9 cellular contexts compared by ENCODE assay signal in genomic region chr5:100903036-100903887, GRCh38. TPM values are rescaled to one million over a fixed set of nuclear protein-coding genes. Genes with fewer than 3 reads are reported as not detected.
A peak's percentile ranks its signal among the peaks of the same experiment; 100 is the strongest.
DNase-seq lines count a peak whose midpoint lies in the region; ATAC-seq and TF ChIP-seq lines count a peak whose summit lies in the region.
"Had no signal": no experiment of that assay in that cellular context is flagged by ENCODE, and none has a peak within 500 bp of the region (broad histone marks: within the 10 kb centered on the region; RNA-seq: fewer than 3 reads in every experiment).

Gene ST8SIA4 (minus strand): TSS chr5:100903282. CDS start chr5:100902955, 327 bp downstream.

- H3K9ac ChIP-seq in BLaER1 = peak within 1 kb of the TSS; percentile 91
- H3K9ac ChIP-seq in fibroblast of lung (ENCODE audit: insufficient read depth, low read length) = no peak within 1 kb of the TSS

- H3K36me3 Mint-ChIP-seq in activated T-cell treated with anti-CD3 and anti-CD28 coated beads, Interleukin-2, amount 50 U/mL, for 4 hours (ENCODE audit: insufficient read depth) = peaks cover 9% of the 10 kb centered on the region
- H3K36me3 Mint-ChIP-seq in naive thymus-derived CD8-positive, alpha-beta T cell = peaks cover 0 to 5% (median 0%) of the 10 kb centered on the region in 3 donors
- H3K36me3 Mint-ChIP-seq in stimulated activated memory B cell treated with anti-CD40 and anti-IgM and Interleukin-4, amounts not matched to agents 10 μg/mL and 1 μg/mL and 100 μg/mL, for 72 hours = peaks cover 14% of the 10 kb centered on the region

- peak within 1 kb of the TSS; percentile 87 to 98 (median 96) for H3K27ac Mint-ChIP-seq in naive thymus-derived CD8-positive, alpha-beta T cell
- H3K27ac Mint-ChIP-seq in stimulated activated memory B cell treated with anti-CD40 and anti-IgM and Interleukin-4, amounts not matched to agents 10 μg/mL and 1 μg/mL and 100 μg/mL, for 72 hours = peak within 1 kb of the TSS; percentile 97

- peaks cover 44% of the 10 kb centered on the region for H3K4me1 Mint-ChIP-seq in activated T-cell treated with anti-CD3 and anti-CD28 coated beads, Interleukin-2, amount 50 U/mL, for 4 hours (ENCODE audit: low read depth)
- peaks cover 32 to 59% (median 44%) of the 10 kb centered on the region in 4 donors for H3K4me1 Mint-ChIP-seq in naive thymus-derived CD8-positive, alpha-beta T cell
- peaks cover 51% of the 10 kb centered on the region for H3K4me1 Mint-ChIP-seq in stimulated activated memory B cell treated with anti-CD40 and anti-IgM and Interleukin-4, amounts not matched to agents 10 μg/mL and 1 μg/mL and 100 μg/mL, for 72 hours

- peak within 1 kb of the TSS; percentile 96; the same call in 1 of the 2 replicates for H2AFZ ChIP-seq in OCI-LY7 (ENCODE audit: low read length)
- H2AFZ ChIP-seq in fibroblast of lung (ENCODE audit: low read length) = no peak within 1 kb of the TSS

- CTCF ChIA-PET in OCI-LY7 (lab: Charles Lee; ENCODE audit: unreplicated experiment) = interaction anchor here (0.8 to 1.8 kb wide), 6 partner anchors 13 to 128 kb away, joined by 3 to 7 read pairs (median 4); no protein-coding TSS in a partner anchor

- no peaks in the 10 kb centered on the region for H3K36me3 ChIP-seq in BLaER1
- no peaks in the 10 kb centered on the region for H3K36me3 ChIP-seq in OCI-LY7 (ENCODE audit: insufficient read depth, low read length)
- no peaks in the 10 kb centered on the region for H3K36me3 ChIP-seq in fibroblast of lung (ENCODE audit: control insufficient read depth, insufficient read depth, low read length)

- H3K4me3 Mint-ChIP-seq in activated T-cell treated with anti-CD3 and anti-CD28 coated beads, Interleukin-2, amount 50 U/mL, for 4 hours = peak within 1 kb of the TSS; percentile 98
- H3K4me3 Mint-ChIP-seq in naive thymus-derived CD8-positive, alpha-beta T cell = peak within 1 kb of the TSS; percentile 85 to 100 (median 96)
- H3K4me3 Mint-ChIP-seq in stimulated activated memory B cell treated with anti-CD40 and anti-IgM and Interleukin-4, amounts not matched to agents 10 μg/mL and 1 μg/mL and 100 μg/mL, for 72 hours = peak within 1 kb of the TSS; percentile 98

- no peaks in the 10 kb centered on the region for H3K9me2 ChIP-seq in OCI-LY7 (ENCODE audit: insufficient read depth, low read length)

- intact Hi-C loops in OCI-LY7 (cut with micrococcal nuclease; ENCODE audit: unreplicated experiment) = loop anchor here (2.0 to 10.0 kb wide), 3 partner anchors 109 to 1978 kb away; partner anchors contain the start of gene CHD1

- H3K4me2 ChIP-seq in BLaER1 (peak within 1 kb of the TSS; percentile 95), OCI-LY7 (ENCODE audit: low read length) (peak within 1 kb of the TSS; percentile 100), fibroblast of lung (ENCODE audit: extremely low read depth, insufficient read depth, low read length) (peak within 1 kb of the TSS; percentile 63)

- no peaks in the 10 kb centered on the region for H3K9me3 Mint-ChIP-seq in activated T-cell treated with anti-CD3 and anti-CD28 coated beads, Interleukin-2, amount 50 U/mL, for 4 hours
- H3K9me3 Mint-ChIP-seq in naive thymus-derived CD8-positive, alpha-beta T cell = no peaks in the 10 kb centered on the region
- H3K9me3 Mint-ChIP-seq in stimulated activated memory B cell treated with anti-CD40 and anti-IgM and Interleukin-4, amounts not matched to agents 10 μg/mL and 1 μg/mL and 100 μg/mL, for 72 hours = no peaks in the 10 kb centered on the region

- DNase-seq in HL-60 (ENCODE audit: low read depth in 1 of 2, low spot score in 1 of 2) (peak in 1 of 2 experiments; percentile 91), OCI-LY7 (ENCODE audit: low spot score) (peak; percentile 94), fibroblast of lung (ENCODE audit: low read depth in 2 of 2) (peak; percentile 69 to 82)
- peak; percentile 85 for DNase-seq in activated T-cell treated with anti-CD3 and anti-CD28 coated beads, Interleukin-2, amount 50 U/mL, for 4 hours
- peak; percentile 79 to 96 (median 90) for DNase-seq in naive thymus-derived CD8-positive, alpha-beta T cell

- no peaks in the 10 kb centered on the region for H3K27me3 Mint-ChIP-seq in activated T-cell treated with anti-CD3 and anti-CD28 coated beads, Interleukin-2, amount 50 U/mL, for 4 hours (ENCODE audit: low read depth)
- no peaks in the 10 kb centered on the region for H3K27me3 Mint-ChIP-seq in naive thymus-derived CD8-positive, alpha-beta T cell
- H3K27me3 Mint-ChIP-seq in stimulated activated memory B cell treated with anti-CD40 and anti-IgM and Interleukin-4, amounts not matched to agents 10 μg/mL and 1 μg/mL and 100 μg/mL, for 72 hours = no peaks in the 10 kb centered on the region

- no peak for TF ChIP-seq CTCF in HL-60 (IDR thresholded peaks at IDR 0.05; ENCODE audit: insufficient read depth, low read length)
- no peak for TF ChIP-seq CTCF in OCI-LY7 (conservative IDR thresholded peaks at IDR 0.05; ENCODE audit: low read length)
- TF ChIP-seq CTCF in fibroblast of lung (conservative IDR thresholded peaks at IDR 0.05 in 1 of 2, IDR thresholded peaks at IDR 0.05 in 1 of 2; ENCODE audit: low read depth in 1 of 2, low read length in 2 of 2) = no peak

- H3K79me2 ChIP-seq in OCI-LY7 (ENCODE audit: insufficient read depth, low read depth, low read length) (peaks cover 34% of the 10 kb centered on the region; the same call in 1 of the 2 replicates), fibroblast of lung (ENCODE audit: control insufficient read depth, insufficient read depth, low read length) (no peaks in the 10 kb centered on the region)

- H4K20me1 ChIP-seq in BLaER1 = peaks cover 10% of the 10 kb centered on the region
- H4K20me1 ChIP-seq in OCI-LY7 (ENCODE audit: insufficient read depth, low read length) = no peaks in the 10 kb centered on the region; the same call in 1 of the 2 replicates
- no peaks in the 10 kb centered on the region for H4K20me1 ChIP-seq in fibroblast of lung (ENCODE audit: control insufficient read depth, extremely low read depth, insufficient read depth, low read length)

- ATAC-seq in GM19452 (IDR thresholded peaks at IDR 0.05; ENCODE audit: unreplicated experiment) = peak; percentile 62
- ATAC-seq in activated T-cell treated with anti-CD3 and anti-CD28 coated beads, Interleukin-2, amount 50 U/mL, for 4 hours = peak; percentile 70 to 74
- peak; percentile 76 to 77 for ATAC-seq in naive thymus-derived CD8-positive, alpha-beta T cell
- ATAC-seq in stimulated activated memory B cell treated with anti-CD40 and anti-IgM and Interleukin-4, amounts not matched to agents 10 μg/mL and 1 μg/mL and 100 μg/mL, for 72 hours = peak; percentile 89
- ATAC-seq: HCT116 had no signal

- POLR2A ChIA-PET in OCI-LY7 (lab: Charles Lee) = interaction anchor here (0.6 to 12.8 kb wide), 25 partner anchors 9 to 451 kb away, joined by 3 to 290 read pairs (median 5); partner anchors contain the start of gene FAM174A
- POLR2A ChIA-PET in naive thymus-derived CD8-positive, alpha-beta T cell (lab: Charles Lee) = interaction anchor here (0.6 to 2.6 kb wide), 12 partner anchors 14 to 1974 kb away, joined by 3 to 8 read pairs (median 4); partner anchors contain the start of genes CHD1 and FAM174A

- no TSS peak for BruUV-seq in OCI-LY7 (replicated peaks; lab: Mats Ljungman, UMichigan)

- peak within 1 kb of the TSS; percentile 85 for H3K4me3 ChIP-seq in BLaER1
- peak within 1 kb of the TSS; percentile 78 for H3K4me3 ChIP-seq in HL-60 (replicated peaks; ENCODE audit: insufficient read depth, low read length)
- peak within 1 kb of the TSS; percentile 87 for H3K4me3 ChIP-seq in OCI-LY7 (ENCODE audit: low read depth, low read length, poor library complexity, severe bottlenecking)
- H3K4me3 ChIP-seq in fibroblast of lung (replicated peaks in 1 of 4; ENCODE audit: control extremely low read depth in 1 of 4, insufficient read depth in 1 of 4, low read depth in 3 of 4, low read length in 4 of 4) = peak within 1 kb of the TSS; percentile 7 to 81 (median 44)

- no peaks in the 10 kb centered on the region for H3K9me3 ChIP-seq in BLaER1
- H3K9me3 ChIP-seq in OCI-LY7 (ENCODE audit: low read length) = no peaks in the 10 kb centered on the region
- no peaks in the 10 kb centered on the region for H3K9me3 ChIP-seq in fibroblast of lung (ENCODE audit: control insufficient read depth, insufficient read depth, low read depth, low read length)

- H3K27me3 ChIP-seq in BLaER1 (no peaks in the 10 kb centered on the region), HL-60 (ENCODE audit: insufficient read depth, poor library complexity, severe bottlenecking) (no peaks in the 10 kb centered on the region), fibroblast of lung (ENCODE audit: control insufficient read depth, insufficient read depth, low read length) (peaks cover 9% of the 10 kb centered on the region)

- H3K4me1 ChIP-seq in BLaER1 (peaks cover 31% of the 10 kb centered on the region), OCI-LY7 (ENCODE audit: insufficient read depth, low read length, poor library complexity, severe bottlenecking) (peaks cover 33% of the 10 kb centered on the region), fibroblast of lung (ENCODE audit: control insufficient read depth, extremely low read depth, insufficient read depth, low read length) (no peaks in the 10 kb centered on the region)

- H3K27ac ChIP-seq in BLaER1 = peak within 1 kb of the TSS; percentile 97
- peak within 1 kb of the TSS; percentile 91 for H3K27ac ChIP-seq in HL-60 (replicated peaks)
- peak within 1 kb of the TSS; percentile 94 for H3K27ac ChIP-seq in OCI-LY7 (ENCODE audit: low read depth, low read length, poor library complexity, severe bottlenecking)
- no peak within 1 kb of the TSS for H3K27ac ChIP-seq in fibroblast of lung (ENCODE audit: insufficient read depth, low read length)

RNA-seq across cellular contexts. Expression of gene ST8SIA4, which starts in this region (rescaled TPM):
- 10.2 and 14.9 TPM in 2 replicates for total RNA-seq in OCI-LY7 (2014; rRNA removed; shearing (Covaris generic))
- 40.3 and 42.9 TPM in 2 replicates for total RNA-seq in OCI-LY7 (2022)
- total RNA-seq in activated T-cell treated with anti-CD3 and anti-CD28 coated beads, Interleukin-2, amount 50 U/mL, for 4 hours = 10 to 100 TPM; 27.2 to 38.4 (median 36.9) TPM
- total RNA-seq in fibroblast of lung = 0.26 and 0.33 TPM in 2 replicates
- polyA plus RNA-seq in fibroblast of lung = 0.02 and 0.05 TPM in 2 replicates
- 0.07 TPM in 1 of 2 replicates, not detected in the other for polyA plus RNA-seq in fibroblast of lung (2012)
- polyA minus RNA-seq in fibroblast of lung (ENCODE audit: low replicate concordance) = not detected in 2 replicates
- total RNA-seq in naive thymus-derived CD8-positive, alpha-beta T cell = 10 to 100 TPM; 24.3 to 28.1 TPM
- polyA plus RNA-seq in naive thymus-derived CD8-positive, alpha-beta T cell = 10 to 100 TPM in 1 of 3 donors, 1 to 10 TPM in 2; 6.8 to 10.9 (median 9.8) TPM

Comparison
In these comparisons a context has a peak if more than half of its experiments do, and no peak if none do; other contexts are left out.
1. RNA of gene ST8SIA4 (polyA plus RNA-seq): 6.8 to 10.9 TPM in naive thymus-derived CD8-positive, alpha-beta T cell; 0.02 to 0.07 TPM in fibroblast of lung; every median in the first group is over 4 times any median in the second.
2. Peak in DNase-seq, H3K4me3 ChIP-seq and H3K4me2 ChIP-seq in fibroblast of lung; RNA of the gene not detected or under 1 TPM.
3. Peak in every context shown above with its lines, with median percentiles within 50 percentile points of each other: H3K4me2 ChIP-seq, H3K4me3 ChIP-seq, ATAC-seq and H3K4me3 Mint-ChIP-seq.